Comparison of ENCODE assay signal across 8 cellular contexts in genomic region chr1:109482796-109483638, GRCh38. TPM values are rescaled to one million over a fixed set of nuclear protein-coding genes. Genes with fewer than 3 reads are reported as not detected.
A peak's percentile ranks its signal among the peaks of the same experiment; 100 is the strongest.
DNase-seq lines count a peak whose midpoint lies in the region; ATAC-seq, FAIRE-seq and TF ChIP-seq lines count a peak whose summit lies in the region.

No MANE protein-coding gene starts in this region.

- peaks cover 8% of the 10 kb centered on the region for H3K36me3 ChIP-seq in A673 (ENCODE audit: insufficient read depth, low read length, poor library complexity, severe bottlenecking)
- no peaks in the 10 kb centered on the region for H3K36me3 ChIP-seq in small intestine (ENCODE audit: control insufficient read depth in 2 of 2, insufficient read depth in 2 of 2, low read length in 2 of 2)

- peaks cover 18% of the 10 kb centered on the region for H3K27me3 ChIP-seq in A673 (replicated peaks; ENCODE audit: insufficient read depth, low read depth, low read length, poor library complexity)
- no peaks in the 10 kb centered on the region for H3K27me3 ChIP-seq in small intestine (ENCODE audit: control insufficient read depth in 2 of 2, insufficient read depth in 2 of 2, low read length in 2 of 2)

- TF ChIP-seq CTCF in A673 (conservative IDR thresholded peaks at IDR 0.05; ENCODE audit: low read depth, low read length) = peak; percentile 35; the same call in 1 of the 2 replicates
- TF ChIP-seq CTCF in astrocyte of the cerebellum (IDR thresholded peaks at IDR 0.05; ENCODE audit: low read depth, low read length, missing control alignments) = peak; percentile 6

- intact Hi-C loops in A673 (cut with micrococcal nuclease; ENCODE audit: unreplicated experiment) = no loop called here

- CTCF ChIA-PET in A673 (lab: Charles Lee) = interaction anchor here (0.6 kb wide), 2 partner anchors 47 to 218 kb away, joined by 3 to 5 read pairs; no protein-coding TSS in a partner anchor

- POLR2A ChIA-PET in A673 (lab: Charles Lee; ENCODE audit: low non-redundant PET) = no interaction called here

- H3K9me3 ChIP-seq in A673 (ENCODE audit: low read depth, low read length, poor library complexity, severe bottlenecking) = no peaks in the 10 kb centered on the region
- peaks cover 2% of the 10 kb centered on the region for H3K9me3 ChIP-seq in iPS-18c (ENCODE audit: control insufficient read depth, insufficient read depth, low read length)
- no peaks in the 10 kb centered on the region for H3K9me3 ChIP-seq in small intestine (ENCODE audit: control insufficient read depth, low read depth)

- BruUV-seq in A673 (replicated peaks; lab: Mats Ljungman, UMichigan) = no TSS peak

- no peak for DNase-seq in A673 (ENCODE audit: low spot score)
- DNase-seq in RPMI8226 = peak; percentile 8
- DNase-seq in astrocyte of the cerebellum (ENCODE audit: low read depth) = no peak
- no peak for DNase-seq in small intestine
- no peak for DNase-seq in HCEC 1CT

- H3K4me1 ChIP-seq in A673 (ENCODE audit: insufficient read depth, low read length, poor library complexity, severe bottlenecking) = peaks cover 8% of the 10 kb centered on the region
- H3K4me1 ChIP-seq in small intestine (ENCODE audit: control insufficient read depth in 2 of 2, insufficient read depth in 1 of 2, low read depth in 1 of 2, low read length in 1 of 2) = peaks cover 0 to 6% of the 10 kb centered on the region in 2 donors

- peak; percentile 19 for ATAC-seq in GM18870 (IDR thresholded peaks at IDR 0.05; ENCODE audit: unreplicated experiment)
- peak; percentile 11 for ATAC-seq in HG03097 (IDR thresholded peaks at IDR 0.05; ENCODE audit: low FRiP score, unreplicated experiment)

- 6 to 11% (median 7%) methylated on average over 26 to 27 of the region's 27 CpGs for WGBS in small intestine, 3 donors

- FAIRE-seq in small intestine (lab: Jason Lieb, UNC) = no peak

- no peak overlapping the region for H3K27ac ChIP-seq in A673 (ENCODE audit: low read depth, low read length, poor library complexity, severe bottlenecking)
- H3K27ac ChIP-seq in small intestine (ENCODE audit: low read depth in 1 of 2, low read length in 1 of 2) = no peak overlapping the region

- in situ Hi-C loops in astrocyte of the cerebellum (cut with HindIII; ENCODE audit: low sequenced_read_pairs) = no loop called here

- H3K4me3 ChIP-seq in A673 (ENCODE audit: low read depth, low read length, poor library complexity, severe bottlenecking) = peak overlapping the region; percentile 64
- H3K4me3 ChIP-seq in astrocyte of the cerebellum (ENCODE audit: low read depth, low read length) = peak overlapping the region; percentile 54
- H3K4me3 ChIP-seq in iPS-18c (ENCODE audit: insufficient read depth, low read depth, low read length) = peak overlapping the region; percentile 83
- peak overlapping the region; percentile 62 to 64 for H3K4me3 ChIP-seq in small intestine (ENCODE audit: low read depth in 1 of 2, low read length in 2 of 2)

RNA-seq across cellular contexts. Expression of gene ATXN7L2, which starts 0.7 kb away (rescaled TPM):
- total RNA-seq in A673 (2021) = 11.0 and 16.3 TPM in 2 replicates
- 1 to 10 TPM; 4.8 to 8.9 (median 7.0) TPM for polyA plus RNA-seq in small intestine

RNA-seq across cellular contexts. Expression of gene CYB561D1, which starts 10.9 kb away (rescaled TPM):
- 5.7 and 7.3 TPM in 2 replicates for total RNA-seq in A673 (2021)
- 1 to 10 TPM; 5.1 to 8.6 (median 6.5) TPM for polyA plus RNA-seq in small intestine

RNA-seq across cellular contexts. Expression of gene SYPL2, which starts 16.7 kb away (rescaled TPM):
- total RNA-seq in A673 (2021) = 0.09 and 0.13 TPM in 2 replicates
- polyA plus RNA-seq in small intestine = under 1 TPM in 1 of 3 donors, not detected in 2; 0.67 TPM

RNA-seq across cellular contexts. Expression of gene AMIGO1, which starts 26.5 kb away (rescaled TPM):
- total RNA-seq in A673 (2021) = 1.8 and 2.3 TPM in 2 replicates
- polyA plus RNA-seq in small intestine = 1 to 10 TPM; 1.6 to 2.9 (median 2.8) TPM

RNA-seq across cellular contexts. Expression of gene GPR61, which starts 56.7 kb away (rescaled TPM):
- not detected in 2 replicates for total RNA-seq in A673 (2021)
- polyA plus RNA-seq in small intestine = under 1 TPM in 1 of 3 donors, not detected in 2; 0.09 TPM
